ENCODE assay signal across 1 cellular context in the genomic region with DNA sequence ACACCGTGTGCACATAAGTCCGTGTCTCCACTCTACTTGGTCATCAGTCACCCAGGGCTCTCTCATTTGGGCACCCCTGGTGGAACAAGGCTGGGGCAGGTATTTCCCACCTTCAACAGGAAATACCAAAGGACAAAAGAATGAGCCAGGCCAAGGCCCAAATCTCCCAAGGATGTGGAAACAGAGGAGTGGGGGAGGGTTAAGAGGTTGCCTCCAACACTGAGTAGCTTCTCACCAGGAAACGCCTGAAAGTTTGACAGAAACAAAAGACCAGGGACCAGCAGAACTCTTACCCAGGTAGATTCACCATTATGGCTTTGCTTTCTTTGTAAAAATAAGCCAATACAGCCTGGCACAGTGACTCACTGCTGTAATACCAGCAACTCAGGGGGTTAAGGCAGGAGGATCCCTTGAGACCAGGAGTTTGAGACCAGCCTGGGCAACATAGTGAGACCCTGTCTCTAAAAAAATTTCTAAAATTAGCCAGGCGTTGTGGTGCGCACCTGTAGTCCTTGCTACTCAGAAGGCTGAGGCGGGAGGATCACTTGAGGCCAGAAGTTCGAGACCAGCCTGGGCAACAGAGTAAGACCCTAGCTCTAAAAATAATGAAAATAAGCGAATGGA.
TF ChIP-seq lines count a peak whose summit lies in the region.

No MANE protein-coding gene starts in this region.

TF ChIP-seq in GM23338, 12 proteins besides CTCF, POLR2A, EP300 and RAD21 (continued from another document):
- TF ChIP-seq, protein P1, sequence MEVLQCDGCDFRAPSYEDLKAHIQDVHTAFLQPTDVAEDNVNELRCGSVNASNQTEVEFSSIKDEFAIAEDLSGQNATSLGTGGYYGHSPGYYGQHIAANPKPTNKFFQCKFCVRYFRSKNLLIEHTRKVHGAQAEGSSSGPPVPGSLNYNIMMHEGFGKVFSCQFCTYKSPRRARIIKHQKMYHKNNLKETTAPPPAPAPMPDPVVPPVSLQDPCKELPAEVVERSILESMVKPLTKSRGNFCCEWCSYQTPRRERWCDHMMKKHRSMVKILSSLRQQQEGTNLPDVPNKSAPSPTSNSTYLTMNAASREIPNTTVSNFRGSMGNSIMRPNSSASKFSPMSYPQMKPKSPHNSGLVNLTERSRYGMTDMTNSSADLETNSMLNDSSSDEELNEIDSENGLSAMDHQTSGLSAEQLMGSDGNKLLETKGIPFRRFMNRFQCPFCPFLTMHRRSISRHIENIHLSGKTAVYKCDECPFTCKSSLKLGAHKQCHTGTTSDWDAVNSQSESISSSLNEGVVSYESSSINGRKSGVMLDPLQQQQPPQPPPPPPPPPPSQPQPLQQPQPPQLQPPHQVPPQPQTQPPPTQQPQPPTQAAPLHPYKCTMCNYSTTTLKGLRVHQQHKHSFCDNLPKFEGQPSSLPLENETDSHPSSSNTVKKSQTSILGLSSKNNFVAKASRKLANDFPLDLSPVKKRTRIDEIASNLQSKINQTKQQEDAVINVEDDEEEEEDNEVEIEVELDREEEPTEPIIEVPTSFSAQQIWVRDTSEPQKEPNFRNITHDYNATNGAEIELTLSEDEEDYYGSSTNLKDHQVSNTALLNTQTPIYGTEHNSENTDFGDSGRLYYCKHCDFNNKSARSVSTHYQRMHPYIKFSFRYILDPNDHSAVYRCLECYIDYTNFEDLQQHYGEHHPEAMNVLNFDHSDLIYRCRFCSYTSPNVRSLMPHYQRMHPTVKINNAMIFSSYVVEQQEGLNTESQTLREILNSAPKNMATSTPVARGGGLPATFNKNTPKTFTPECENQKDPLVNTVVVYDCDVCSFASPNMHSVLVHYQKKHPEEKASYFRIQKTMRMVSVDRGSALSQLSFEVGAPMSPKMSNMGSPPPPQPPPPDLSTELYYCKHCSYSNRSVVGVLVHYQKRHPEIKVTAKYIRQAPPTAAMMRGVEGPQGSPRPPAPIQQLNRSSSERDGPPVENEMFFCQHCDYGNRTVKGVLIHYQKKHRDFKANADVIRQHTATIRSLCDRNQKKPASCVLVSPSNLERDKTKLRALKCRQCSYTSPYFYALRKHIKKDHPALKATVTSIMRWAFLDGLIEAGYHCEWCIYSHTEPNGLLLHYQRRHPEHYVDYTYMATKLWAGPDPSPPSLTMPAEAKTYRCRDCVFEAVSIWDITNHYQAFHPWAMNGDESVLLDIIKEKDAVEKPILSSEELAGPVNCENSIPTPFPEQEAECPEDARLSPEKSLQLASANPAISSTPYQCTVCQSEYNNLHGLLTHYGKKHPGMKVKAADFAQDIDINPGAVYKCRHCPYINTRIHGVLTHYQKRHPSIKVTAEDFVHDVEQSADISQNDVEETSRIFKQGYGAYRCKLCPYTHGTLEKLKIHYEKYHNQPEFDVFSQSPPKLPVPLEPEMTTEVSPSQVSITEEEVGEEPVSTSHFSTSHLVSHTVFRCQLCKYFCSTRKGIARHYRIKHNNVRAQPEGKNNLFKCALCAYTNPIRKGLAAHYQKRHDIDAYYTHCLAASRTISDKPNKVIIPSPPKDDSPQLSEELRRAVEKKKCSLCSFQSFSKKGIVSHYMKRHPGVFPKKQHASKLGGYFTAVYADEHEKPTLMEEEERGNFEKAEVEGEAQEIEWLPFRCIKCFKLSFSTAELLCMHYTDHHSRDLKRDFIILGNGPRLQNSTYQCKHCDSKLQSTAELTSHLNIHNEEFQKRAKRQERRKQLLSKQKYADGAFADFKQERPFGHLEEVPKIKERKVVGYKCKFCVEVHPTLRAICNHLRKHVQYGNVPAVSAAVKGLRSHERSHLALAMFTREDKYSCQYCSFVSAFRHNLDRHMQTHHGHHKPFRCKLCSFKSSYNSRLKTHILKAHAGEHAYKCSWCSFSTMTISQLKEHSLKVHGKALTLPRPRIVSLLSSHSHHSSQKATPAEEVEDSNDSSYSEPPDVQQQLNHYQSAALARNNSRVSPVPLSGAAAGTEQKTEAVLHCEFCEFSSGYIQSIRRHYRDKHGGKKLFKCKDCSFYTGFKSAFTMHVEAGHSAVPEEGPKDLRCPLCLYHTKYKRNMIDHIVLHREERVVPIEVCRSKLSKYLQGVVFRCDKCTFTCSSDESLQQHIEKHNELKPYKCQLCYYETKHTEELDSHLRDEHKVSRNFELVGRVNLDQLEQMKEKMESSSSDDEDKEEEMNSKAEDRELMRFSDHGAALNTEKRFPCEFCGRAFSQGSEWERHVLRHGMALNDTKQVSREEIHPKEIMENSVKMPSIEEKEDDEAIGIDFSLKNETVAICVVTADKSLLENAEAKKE (CRISPR knock-in tag; IDR thresholded peaks at IDR 0.05), result peak; percentile 98
- TF ChIP-seq, protein P2, sequence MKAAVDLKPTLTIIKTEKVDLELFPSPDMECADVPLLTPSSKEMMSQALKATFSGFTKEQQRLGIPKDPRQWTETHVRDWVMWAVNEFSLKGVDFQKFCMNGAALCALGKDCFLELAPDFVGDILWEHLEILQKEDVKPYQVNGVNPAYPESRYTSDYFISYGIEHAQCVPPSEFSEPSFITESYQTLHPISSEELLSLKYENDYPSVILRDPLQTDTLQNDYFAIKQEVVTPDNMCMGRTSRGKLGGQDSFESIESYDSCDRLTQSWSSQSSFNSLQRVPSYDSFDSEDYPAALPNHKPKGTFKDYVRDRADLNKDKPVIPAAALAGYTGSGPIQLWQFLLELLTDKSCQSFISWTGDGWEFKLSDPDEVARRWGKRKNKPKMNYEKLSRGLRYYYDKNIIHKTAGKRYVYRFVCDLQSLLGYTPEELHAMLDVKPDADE (IDR thresholded peaks at IDR 0.05), result peak; percentile 88
- TF ChIP-seq ZNF331 (CRISPR knock-in tag; IDR thresholded peaks at IDR 0.05; ENCODE audit: low read depth), result no peak
